Comparison of ENCODE assay signal across 1 cellular context in the genomic region with DNA sequence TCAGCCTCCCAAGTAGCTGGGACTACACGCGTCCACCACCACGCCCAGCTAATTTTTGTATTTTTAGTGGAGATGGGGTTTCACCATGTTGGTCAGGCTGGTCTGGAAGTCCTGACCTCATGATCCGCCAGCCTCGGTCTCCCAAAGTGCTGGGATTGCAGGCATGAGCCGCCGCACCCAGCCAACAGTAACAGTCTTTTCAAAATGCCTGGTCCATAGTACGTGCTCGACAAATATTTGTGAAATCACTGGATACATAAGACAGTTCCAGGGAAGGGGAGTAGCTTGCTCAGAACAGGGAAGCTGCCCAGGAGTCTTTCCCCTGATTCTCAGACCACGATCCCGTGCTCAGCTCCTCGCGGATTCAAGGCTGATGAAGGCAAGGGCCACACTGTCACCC.
TF ChIP-seq lines count a peak whose summit lies in the region.

No MANE protein-coding gene starts in this region.

TF ChIP-seq in endothelial cell of umbilical vein, 7 proteins besides CTCF, POLR2A, EP300 and RAD21 (continued from another document):
- TF ChIP-seq MYC (IDR thresholded peaks at IDR 0.05; ENCODE audit: low read depth, low read length) (no peak), EZH2 (IDR thresholded peaks at IDR 0.05; ENCODE audit: borderline replicate concordance, low read depth, low read length, severe bottlenecking) (no peak), JUN (IDR thresholded peaks at IDR 0.05; ENCODE audit: borderline replicate concordance, insufficient read depth, insufficient read length, low read depth) (no peak), MAX (IDR thresholded peaks at IDR 0.05; ENCODE audit: insufficient read depth, insufficient read length) (no peak), GATA2 (IDR thresholded peaks at IDR 0.05; ENCODE audit: insufficient read depth, insufficient read length, low read depth, low read length) (no peak), FOS (IDR thresholded peaks at IDR 0.05; ENCODE audit: borderline replicate concordance, insufficient read depth, low read length) (no peak)
